Comparison of ENCODE assay signal across 8 cellular contexts in the genomic region with DNA sequence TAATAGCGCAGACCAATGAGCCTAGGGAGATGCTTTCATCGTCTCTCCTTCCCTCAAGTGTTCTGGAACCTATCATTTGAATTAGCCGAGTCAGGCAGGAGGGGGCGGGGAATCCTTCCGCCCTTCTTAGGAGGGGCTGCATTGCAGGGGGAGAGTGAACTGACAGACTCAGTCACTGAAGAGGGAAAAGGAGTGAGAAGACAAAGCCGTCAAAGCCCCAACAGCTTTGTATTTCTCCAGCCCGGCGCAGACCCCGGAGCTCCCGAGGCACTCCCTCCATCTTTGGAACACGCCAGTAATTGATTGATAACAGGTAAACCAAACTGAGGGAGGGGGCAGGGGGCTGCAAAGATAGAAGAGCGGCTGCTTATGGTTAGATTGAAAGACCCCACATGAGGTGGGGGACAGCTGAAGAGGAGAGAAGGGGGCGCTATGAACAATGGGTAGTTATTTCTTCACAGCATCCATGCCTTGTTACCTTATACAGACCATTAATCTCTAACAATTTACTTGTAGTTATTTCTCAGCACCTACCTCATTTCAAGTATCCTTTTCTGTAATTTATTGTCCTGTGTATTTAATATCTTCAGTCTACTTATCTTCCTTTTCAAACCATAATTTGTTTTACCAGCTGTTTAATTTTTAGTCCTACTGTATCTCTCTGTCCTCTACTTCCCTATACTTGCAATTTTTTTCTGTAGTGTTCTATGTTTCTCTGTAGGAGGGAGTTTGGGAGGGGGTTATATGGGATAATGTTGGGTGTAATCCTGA.
A peak's percentile ranks its signal among the peaks of the same experiment; 100 is the strongest.
DNase-seq lines count a peak whose midpoint lies in the region; ATAC-seq lines count a peak whose summit lies in the region.

A gene with protein sequence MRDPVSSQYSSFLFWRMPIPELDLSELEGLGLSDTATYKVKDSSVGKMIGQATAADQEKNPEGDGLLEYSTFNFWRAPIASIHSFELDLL (plus strand): TSS at position 157 of the 771 bp plus-strand sequence. CDS start 6,828 bp downstream, outside the sequence.

- H3K36me3 ChIP-seq in muscle layer of colon (ENCODE audit: insufficient read depth, low read length) = peaks cover 12% of the 10 kb centered on the region

- H3K27me3 ChIP-seq in muscle layer of colon (ENCODE audit: control insufficient read depth in 1 of 2, insufficient read depth in 2 of 2, low read length in 2 of 2) = no peaks in the 10 kb centered on the region

- no peaks in the 10 kb centered on the region for H3K9me3 ChIP-seq in muscle layer of colon (ENCODE audit: low read length)

- no peak for ATAC-seq in GM18861 (IDR thresholded peaks at IDR 0.05; ENCODE audit: unreplicated experiment)

- peak within 1 kb of the TSS; percentile 90 for H3K9ac ChIP-seq in muscle layer of colon (ENCODE audit: low read length)

- peaks cover 36% of the 10 kb centered on the region for H3K4me1 ChIP-seq in muscle layer of colon (ENCODE audit: insufficient read depth, low read length)

- peak within 1 kb of the TSS; percentile 94 to 97 for H3K4me3 ChIP-seq in muscle layer of colon (ENCODE audit: low read depth in 1 of 2, low read length in 2 of 2)

- DNase-seq in NCI-H2196 (lab: John Stamatoyannopoulos, UW; ENCODE audit: unreplicated experiment) (peak; percentile 25), NCI-H2196 treated with DMSO at 0.1 percent for 48 hours (lab: John Stamatoyannopoulos, UW; ENCODE audit: unreplicated experiment) (no peak), NCI-H2171 (lab: John Stamatoyannopoulos, UW) (peak; percentile 84), fibroblast of peridontal ligament (ENCODE audit: extremely low read depth) (peak; percentile 58), COLO829 (ENCODE audit: low spot score) (no peak)
- DNase-seq in activated T-cell treated with anti-CD3 and anti-CD28 coated beads, Interleukin-2, amount 50 U/mL, for 48 hours = peak; percentile 56 to 59

- H3K27ac ChIP-seq in muscle layer of colon (ENCODE audit: low read depth, low read length) = peak within 1 kb of the TSS; percentile 97

Comparison
In these comparisons a context has a peak if more than half of its experiments do, and no peak if none do; other contexts are left out.
1. DNase-seq: peak in NCI-H2196 (single experiment), NCI-H2171 (single experiment), activated T-cell treated with anti-CD3 and anti-CD28 coated beads, Interleukin-2, amount 50 U/mL, for 48 hours (2 of 2) and fibroblast of peridontal ligament (single experiment); none in NCI-H2196 treated with DMSO at 0.1 percent for 48 hours (single experiment) and COLO829 (single experiment).